26 cellular contexts compared by ENCODE assay signal in genomic region chr7:137302075-137302474, GRCh38. TPM values are rescaled to one million over a fixed set of nuclear protein-coding genes. Genes with fewer than 3 reads are reported as not detected.
"Had no signal": no experiment of that assay in that cellular context is flagged by ENCODE, and none has a peak within 500 bp of the region (broad histone marks: within the 10 kb centered on the region; RNA-seq: fewer than 3 reads in every experiment).

No MANE protein-coding gene starts in this region.

- ATAC-seq: left cardiac atrium; left ventricle myocardium superior; naive thymus-derived CD4-positive, alpha-beta T cell; pancreas; sciatic nerve; stimulated activated memory B cell treated with anti-CD40 and anti-IgM and Interleukin-4, amounts not matched to agents 10 μg/mL and 1 μg/mL and 100 μg/mL, for 72 hours; upper lobe of right lung had no signal

- H3K27me3 ChIP-seq: hepatocyte, spleen, testis, tibial nerve, upper lobe of right lung, vagina had no signal

- DNase-seq: effector CD8-positive, alpha-beta T cell; foreskin melanocyte; head of caudate nucleus; kidney; left cardiac atrium; left ventricle myocardium superior; mesendoderm; naive thymus-derived CD4-positive, alpha-beta T cell; occipital lobe; pancreas; retina; spleen; stimulated activated CD4-positive, alpha-beta T cell treated with anti-CD3 and anti-CD28 coated beads, Interleukin-15, amount 100 ng/mL, for 24 hours; stimulated activated CD4-positive, alpha-beta T cell treated with anti-CD3 and anti-CD28 coated beads, Interleukin-1b, Interleukin-23, amount 100 ng/mL, for 48 hours; stimulated activated CD4-positive, alpha-beta T cell treated with anti-CD3 and anti-CD28 coated beads, Interleukin-4, amount 100 ng/mL, for 24 hours; testis; upper lobe of right lung had no signal

- H3K36me3 ChIP-seq: pancreas, prostate gland, spleen, tibial nerve, upper lobe of right lung, vagina had no signal

- H3K9me3 ChIP-seq: pancreas, prostate gland, testis, tibial nerve, upper lobe of right lung, vagina had no signal

- H3K4me3 ChIP-seq: hepatocyte, pancreas, prostate gland, spleen, testis, tibial nerve, upper lobe of right lung, vagina had no signal

- H3K4me1 ChIP-seq: prostate gland, spleen, testis, upper lobe of right lung, vagina had no signal

RNA-seq across cellular contexts. Expression of gene PTN, which starts 41.5 kb away (rescaled TPM):
- total RNA-seq: dermis microvascular lymphatic vessel endothelial cell; lung microvascular endothelial cell; mononuclear cell; naive thymus-derived CD4-positive, alpha-beta T cell had no signal
